ENCODE assay signal across 8 cellular contexts in genomic region chr12:15546102-15546701, GRCh38.
DNase-seq lines count a peak whose midpoint lies in the region; ATAC-seq, FAIRE-seq and TF ChIP-seq lines count a peak whose summit lies in the region.

No MANE protein-coding gene starts in this region.

- H3K4me3 ChIP-seq in CD8-positive, alpha-beta memory T cell (ENCODE audit: low read length): no peak overlapping the region
- no peak overlapping the region for H3K4me3 ChIP-seq in testis

- H3K27ac Mint-ChIP-seq in CD8-positive, alpha-beta memory T cell: peak overlapping the region in 5 of 8 donors; percentile 38 to 87 (median 78)
- H3K27ac Mint-ChIP-seq in activated naive CD8-positive, alpha-beta T cell treated with anti-CD3 and anti-CD28 coated beads for 36 hours: peak overlapping the region; percentile 87

- peak; percentile 61 for ATAC-seq in GM19463 (IDR thresholded peaks at IDR 0.05; ENCODE audit: unreplicated experiment)
- ATAC-seq in HG03520 (IDR thresholded peaks at IDR 0.05; ENCODE audit: unreplicated experiment): peak; percentile 93

- WGBS in testis, 2 donors: 82 to 90% methylated on average over 1 of the region's 1 CpG

- H3K27ac ChIP-seq in CD8-positive, alpha-beta memory T cell (ENCODE audit: low read depth, low read length): no peak overlapping the region
- H3K27ac ChIP-seq in testis: peak overlapping the region in 1 of 2 donors; percentile 51

- H3K4me3 Mint-ChIP-seq in CD8-positive, alpha-beta memory T cell: peak overlapping the region in 3 of 7 donors; percentile 1 to 47 (median 35)
- H3K4me3 Mint-ChIP-seq in activated naive CD8-positive, alpha-beta T cell treated with anti-CD3 and anti-CD28 coated beads for 36 hours: peak overlapping the region; percentile 62

- no peaks in the 10 kb centered on the region for H3K9me3 ChIP-seq in CD8-positive, alpha-beta memory T cell (ENCODE audit: low read length)
- H3K9me3 ChIP-seq in testis: no peaks in the 10 kb centered on the region

- H3K4me1 ChIP-seq in CD8-positive, alpha-beta memory T cell (ENCODE audit: insufficient read depth, low read length): peaks cover 51% of the 10 kb centered on the region
- no peaks in the 10 kb centered on the region for H3K4me1 ChIP-seq in testis

- no peak for FAIRE-seq in frontal cortex (lab: Jason Lieb, UNC)

- POLR2A ChIA-PET in CD8-positive, alpha-beta memory T cell (lab: Charles Lee): interaction anchor here (0.8 to 1.3 kb wide), 4 partner anchors 11 to 775 kb away, joined by 3 read pairs; a partner anchor contains a TSS

- peak in 3 of 5 donors; percentile 28 to 83 (median 44) for DNase-seq in CD8-positive, alpha-beta memory T cell
- DNase-seq in activated naive CD8-positive, alpha-beta T cell treated with anti-CD3 and anti-CD28 coated beads for 36 hours: no peak
- DNase-seq in frontal cortex (ENCODE audit: low spot score in 2 of 2) (no peak), HuH-7 (ENCODE audit: low spot score) (no peak), testis (no peak), NCI-H2107 treated with DMSO at 0.1 percent for 48 hours (lab: John Stamatoyannopoulos, UW; ENCODE audit: unreplicated experiment) (no peak)

- H3K27me3 Mint-ChIP-seq in CD8-positive, alpha-beta memory T cell: peaks cover 0 to 3% of the 10 kb centered on the region in 2 donors
- H3K27me3 Mint-ChIP-seq in activated naive CD8-positive, alpha-beta T cell treated with anti-CD3 and anti-CD28 coated beads for 36 hours: no peaks in the 10 kb centered on the region

- H3K4me1 Mint-ChIP-seq in CD8-positive, alpha-beta memory T cell: peaks cover 15 to 35% (median 34%) of the 10 kb centered on the region in 3 donors
- H3K4me1 Mint-ChIP-seq in activated naive CD8-positive, alpha-beta T cell treated with anti-CD3 and anti-CD28 coated beads for 36 hours: peaks cover 59% of the 10 kb centered on the region

- no peak for TF ChIP-seq POLR2A in testis (IDR thresholded peaks at IDR 0.05)

- TF ChIP-seq CTCF in testis (IDR thresholded peaks at IDR 0.05): no peak

- CTCF ChIA-PET in CD8-positive, alpha-beta memory T cell (lab: Charles Lee): interaction anchor here (0.9 to 4.3 kb wide), 4 partner anchors 14 to 38 kb away, joined by 3 to 26 read pairs (median 4); no protein-coding TSS in a partner anchor

- H3K9me3 Mint-ChIP-seq in CD8-positive, alpha-beta memory T cell: no peaks in the 10 kb centered on the region
- peaks cover 15% of the 10 kb centered on the region for H3K9me3 Mint-ChIP-seq in activated naive CD8-positive, alpha-beta T cell treated with anti-CD3 and anti-CD28 coated beads for 36 hours

- no peaks in the 10 kb centered on the region for H3K36me3 Mint-ChIP-seq in CD8-positive, alpha-beta memory T cell
- peaks cover 26% of the 10 kb centered on the region for H3K36me3 Mint-ChIP-seq in activated naive CD8-positive, alpha-beta T cell treated with anti-CD3 and anti-CD28 coated beads for 36 hours

- H3K36me3 ChIP-seq in CD8-positive, alpha-beta memory T cell (ENCODE audit: insufficient read depth, low read length): no peaks in the 10 kb centered on the region
- no peaks in the 10 kb centered on the region for H3K36me3 ChIP-seq in testis (ENCODE audit: low read depth, missing control alignments)

- intact Hi-C loops in testis (cut with DNase I; ENCODE audit: low total_unique reads): no loop called here

- H3K27me3 ChIP-seq in CD8-positive, alpha-beta memory T cell (ENCODE audit: insufficient read depth, low read length, poor library complexity, severe bottlenecking): no peaks in the 10 kb centered on the region
- no peaks in the 10 kb centered on the region for H3K27me3 ChIP-seq in testis

Comparison
In these comparisons a context has a peak if more than half of its experiments do, and no peak if none do; other contexts are left out.
1. DNase-seq: peak in CD8-positive, alpha-beta memory T cell (3 of 5); none in activated naive CD8-positive, alpha-beta T cell treated with anti-CD3 and anti-CD28 coated beads for 36 hours (single experiment), frontal cortex (0 of 2), HuH-7 (single experiment), testis (single experiment) and NCI-H2107 treated with DMSO at 0.1 percent for 48 hours (single experiment).